In genomic region chr11:14746857-14747256, GRCh38 we compare ENCODE assay signal across 21 cellular contexts.
A peak's percentile ranks its signal among the peaks of the same experiment; 100 is the strongest.
DNase-seq lines count a peak whose midpoint lies in the region; ATAC-seq and TF ChIP-seq lines count a peak whose summit lies in the region.
"Had no signal": no experiment of that assay in that cellular context is flagged by ENCODE, and none has a peak within 500 bp of the region (broad histone marks: within the 10 kb centered on the region; RNA-seq: fewer than 3 reads in every experiment).

No MANE protein-coding gene starts in this region.

- no peak overlapping the region for H2AFZ ChIP-seq in GM23338
- H2AFZ ChIP-seq: hepatocyte had no signal

- H3K4me2 ChIP-seq in GM23338, result peak overlapping the region; percentile 9; the same call in 1 of the 2 replicates
- H3K4me2 ChIP-seq: hepatocyte had no signal

- H3K9me2 ChIP-seq in GM23338 (ENCODE audit: insufficient read depth), result no peaks in the 10 kb centered on the region

- H3K79me2 ChIP-seq in GM23338 (replicated peaks; ENCODE audit: insufficient read depth), result peaks cover 10% of the 10 kb centered on the region; the same call in 1 of the 2 replicates

- ATAC-seq in GM23338, result no peak
- ATAC-seq in activated T-helper 17 cell treated with anti-CD3 and anti-CD28 coated beads, Interleukin-2, amount 50 U/mL, for 72 hours (replicated peaks), result peak; percentile 11
- ATAC-seq in naive thymus-derived CD8-positive, alpha-beta T cell, result peak in 1 of 2 donors; percentile 45
- ATAC-seq: gastrocnemius medialis, left lung, PC-3, psoas muscle had no signal

- H3K4me3 ChIP-seq in GM23338 (no peak overlapping the region), right atrium auricular region (no peak overlapping the region)
- H3K4me3 ChIP-seq: gastrocnemius medialis, hepatocyte, left lung, psoas muscle, tibial artery had no signal

- DNase-seq in NCI-H82 (lab: John Stamatoyannopoulos, UW) (peak; percentile 33), NCI-H82 treated with DMSO at 0.1 percent for 48 hours (lab: John Stamatoyannopoulos, UW; ENCODE audit: unreplicated experiment) (no peak), GM23338 (ENCODE audit: low spot score) (no peak), medulla oblongata (ENCODE audit: extremely low spot score) (no peak), KG1 (lab: John Stamatoyannopoulos, UW) (no peak), right atrium auricular region (ENCODE audit: low spot score) (no peak)
- DNase-seq in naive thymus-derived CD8-positive, alpha-beta T cell, result peak in 1 of 10 donors; percentile 14
- DNase-seq: 8988T; central memory CD4-positive, alpha-beta T cell; dermis blood vessel endothelial cell; DMS153; gastrocnemius medialis; left lung; NCI-H510A; occipital lobe; PC-3; psoas muscle; Right ventricle myocardium superior; tibial artery had no signal

- TF ChIP-seq CTCF in GM23338 (conservative IDR thresholded peaks at IDR 0.05; ENCODE audit: low read depth in 2 of 2) (no peak), right atrium auricular region (IDR thresholded peaks at IDR 0.05) (no peak)

- no peak overlapping the region for H3K27ac ChIP-seq in GM23338 (ENCODE audit: low read depth)
- H3K27ac ChIP-seq in right atrium auricular region, result no peak overlapping the region
- H3K27ac ChIP-seq: gastrocnemius medialis, hepatocyte, left lung, psoas muscle, tibial artery had no signal

- no peaks in the 10 kb centered on the region for H3F3A ChIP-seq in GM23338 (replicated peaks; ENCODE audit: low read depth)

- POLR2A ChIA-PET in naive thymus-derived CD8-positive, alpha-beta T cell (lab: Charles Lee), result no interaction called here

- H3K27me3 ChIP-seq in GM23338 (ENCODE audit: insufficient read depth), result no peaks in the 10 kb centered on the region
- no peaks in the 10 kb centered on the region for H3K27me3 ChIP-seq in right atrium auricular region
- H3K27me3 ChIP-seq: gastrocnemius medialis, hepatocyte, left lung, tibial artery had no signal

- H3K4me3 Mint-ChIP-seq in GM23338, result no peak overlapping the region
- peak overlapping the region; percentile 7 for H3K4me3 Mint-ChIP-seq in activated T-helper 17 cell treated with anti-CD3 and anti-CD28 coated beads, Interleukin-2, amount 50 U/mL, for 72 hours
- H3K4me3 Mint-ChIP-seq in naive thymus-derived CD8-positive, alpha-beta T cell, result peak overlapping the region in 7 of 10 donors; percentile 4 to 57 (median 42)

- peaks cover 2% of the 10 kb centered on the region for H3K27me3 Mint-ChIP-seq in GM23338 (ENCODE audit: insufficient read depth, low read depth, poor library complexity)
- H3K27me3 Mint-ChIP-seq in activated T-helper 17 cell treated with anti-CD3 and anti-CD28 coated beads, Interleukin-2, amount 50 U/mL, for 72 hours, result no peaks in the 10 kb centered on the region
- H3K27me3 Mint-ChIP-seq in naive thymus-derived CD8-positive, alpha-beta T cell, result no peaks in the 10 kb centered on the region

- H3K9me3 Mint-ChIP-seq in GM23338, result 0 out of 3 replicates have a peak, but pooled peaks cover 4% of the 10 kb centered on the region
- H3K9me3 Mint-ChIP-seq in activated T-helper 17 cell treated with anti-CD3 and anti-CD28 coated beads, Interleukin-2, amount 50 U/mL, for 72 hours, result peaks cover 3% of the 10 kb centered on the region
- peaks cover 0 to 26% (median 7%) of the 10 kb centered on the region in 9 donors for H3K9me3 Mint-ChIP-seq in naive thymus-derived CD8-positive, alpha-beta T cell

- H3K4me1 ChIP-seq in GM23338 (ENCODE audit: insufficient read depth), result peaks cover 12% of the 10 kb centered on the region
- H3K4me1 ChIP-seq in right atrium auricular region, result no peaks in the 10 kb centered on the region
- H3K4me1 ChIP-seq: gastrocnemius medialis, psoas muscle, tibial artery had no signal

- H3K36me3 Mint-ChIP-seq in GM23338 (ENCODE audit: low read depth), result peaks cover 11% of the 10 kb centered on the region; the same call in 2 of the 3 replicates
- H3K36me3 Mint-ChIP-seq in activated T-helper 17 cell treated with anti-CD3 and anti-CD28 coated beads, Interleukin-2, amount 50 U/mL, for 72 hours (ENCODE audit: low read depth), result no peaks in the 10 kb centered on the region
- H3K36me3 Mint-ChIP-seq in naive thymus-derived CD8-positive, alpha-beta T cell, result peaks cover 16 to 41% (median 28%) of the 10 kb centered on the region in 3 donors

- H3K9me3 ChIP-seq in right atrium auricular region, result no peaks in the 10 kb centered on the region
- H3K9me3 ChIP-seq: gastrocnemius medialis, left lung, psoas muscle had no signal

- 0 out of 2 replicates have a peak overlapping the region, but pooled peaks have one; percentile 18 for H3K27ac Mint-ChIP-seq in GM23338
- H3K27ac Mint-ChIP-seq in activated T-helper 17 cell treated with anti-CD3 and anti-CD28 coated beads, Interleukin-2, amount 50 U/mL, for 72 hours, result peak overlapping the region; percentile 59
- H3K27ac Mint-ChIP-seq in naive thymus-derived CD8-positive, alpha-beta T cell, result peak overlapping the region; percentile 14 to 88 (median 80)

- H3K36me3 ChIP-seq in GM23338 (ENCODE audit: insufficient read depth) (no peaks in the 10 kb centered on the region), right atrium auricular region (no peaks in the 10 kb centered on the region)
- H3K36me3 ChIP-seq: gastrocnemius medialis, left lung, tibial artery had no signal

- peaks cover 4% of the 10 kb centered on the region; the same call in 1 of the 2 replicates for H4K20me1 ChIP-seq in GM23338 (replicated peaks; ENCODE audit: insufficient read depth)

- peaks cover 11% of the 10 kb centered on the region for H3K4me1 Mint-ChIP-seq in GM23338
- H3K4me1 Mint-ChIP-seq in activated T-helper 17 cell treated with anti-CD3 and anti-CD28 coated beads, Interleukin-2, amount 50 U/mL, for 72 hours, result peaks cover 27% of the 10 kb centered on the region
- H3K4me1 Mint-ChIP-seq in naive thymus-derived CD8-positive, alpha-beta T cell, result peaks cover 30 to 71% (median 67%) of the 10 kb centered on the region in 4 donors

TF ChIP-seq in GM23338, 12 proteins besides CTCF, POLR2A, EP300 and RAD21:
- TF ChIP-seq STAT1 (IDR thresholded peaks at IDR 0.05; ENCODE audit: unreplicated experiment) (no peak), ETS1 (IDR thresholded peaks at IDR 0.05) (no peak)
TF ChIP-seq in GM23338: peak in this region for 0.

Comparison
In these comparisons a context has a peak if more than half of its experiments do, and no peak if none do; other contexts are left out.
1. H3K27ac Mint-ChIP-seq: peak in every context shown above with its lines; median percentile 80 in naive thymus-derived CD8-positive, alpha-beta T cell; 59 in activated T-helper 17 cell treated with anti-CD3 and anti-CD28 coated beads, Interleukin-2, amount 50 U/mL, for 72 hours; 18 in GM23338.